Comparison of ENCODE assay signal across 8 cellular contexts in the genomic region with DNA sequence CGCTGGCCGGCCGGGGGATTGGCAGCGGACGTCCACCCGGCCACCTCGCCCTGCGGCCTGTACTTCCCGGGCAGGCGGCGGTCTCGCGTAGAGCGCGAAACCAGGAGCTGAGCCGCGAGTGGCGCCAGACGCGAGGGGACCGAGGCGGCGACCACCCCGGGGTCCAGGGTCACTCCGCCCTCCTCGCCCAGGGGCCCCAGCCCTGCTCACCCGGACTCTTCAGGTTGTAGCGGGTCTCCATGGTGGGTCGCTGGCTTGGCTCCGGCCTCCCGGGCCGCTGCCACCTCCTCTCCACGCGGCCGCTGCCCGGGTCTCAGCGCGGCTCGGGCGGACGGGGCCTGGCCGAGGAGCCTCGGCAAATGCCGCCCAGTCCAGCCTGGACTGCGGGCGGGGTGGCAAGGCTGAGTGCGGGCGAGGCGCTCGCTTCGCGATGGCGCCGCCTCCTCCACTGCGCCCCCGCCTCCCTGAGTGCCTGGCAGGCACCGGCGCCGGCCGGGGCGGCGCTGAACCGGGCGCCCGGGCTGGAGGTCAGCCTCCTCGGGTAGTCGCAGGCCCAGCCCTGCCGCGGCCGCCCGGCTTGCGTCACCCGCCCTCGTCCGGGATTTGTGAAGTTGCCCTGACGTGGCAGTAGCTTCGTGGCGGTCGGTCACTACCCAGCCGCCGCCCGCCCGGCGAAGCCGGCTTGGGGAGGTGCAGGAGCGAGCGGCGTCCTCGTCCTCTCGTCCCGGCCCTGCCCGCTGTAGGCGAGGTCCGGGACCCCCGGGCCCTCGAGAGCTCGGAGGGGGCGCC. TPM values are rescaled to one million over a fixed set of nuclear protein-coding genes. Genes with fewer than 3 reads are reported as not detected.
DNase-seq lines count a peak whose midpoint lies in the region; ATAC-seq and TF ChIP-seq lines count a peak whose summit lies in the region.

A gene with protein sequence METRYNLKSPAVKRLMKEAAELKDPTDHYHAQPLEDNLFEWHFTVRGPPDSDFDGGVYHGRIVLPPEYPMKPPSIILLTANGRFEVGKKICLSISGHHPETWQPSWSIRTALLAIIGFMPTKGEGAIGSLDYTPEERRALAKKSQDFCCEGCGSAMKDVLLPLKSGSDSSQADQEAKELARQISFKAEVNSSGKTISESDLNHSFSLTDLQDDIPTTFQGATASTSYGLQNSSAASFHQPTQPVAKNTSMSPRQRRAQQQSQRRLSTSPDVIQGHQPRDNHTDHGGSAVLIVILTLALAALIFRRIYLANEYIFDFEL (minus strand): TSS at position 394 of the 789 bp plus-strand sequence. CDS start 153 bp downstream, at position 241.

- peak; percentile 80 for ATAC-seq in CD4-positive, alpha-beta T cell (ENCODE audit: poor library complexity)
- ATAC-seq in GM19351 (IDR thresholded peaks at IDR 0.05; ENCODE audit: unreplicated experiment) = peak; percentile 37
- ATAC-seq in HG03565 (IDR thresholded peaks at IDR 0.05; ENCODE audit: unreplicated experiment) = peak; percentile 30
- peak; percentile 98 for ATAC-seq in Panc1
- peak; percentile 89 for ATAC-seq in naive thymus-derived CD4-positive, alpha-beta T cell
- ATAC-seq in stimulated activated memory B cell treated with anti-CD40 and anti-IgM and Interleukin-4, amounts not matched to agents 10 μg/mL and 1 μg/mL and 100 μg/mL, for 72 hours = peak; percentile 93

- no peaks in the 10 kb centered on the region for H3K36me3 ChIP-seq in Panc1 (ENCODE audit: control insufficient read depth, insufficient read depth, low read length)
- H3K36me3 ChIP-seq in naive thymus-derived CD4-positive, alpha-beta T cell (ENCODE audit: control insufficient read depth in 2 of 3, insufficient read depth in 3 of 3, low read length in 3 of 3) = peaks cover 0 to 7% (median 0%) of the 10 kb centered on the region in 3 experiments

- H3K4me3 ChIP-seq in Panc1 (ENCODE audit: low read depth in 2 of 2, low read length in 2 of 2) = peak within 1 kb of the TSS; percentile 73 to 96
- peak within 1 kb of the TSS; percentile 67 for H3K4me3 ChIP-seq in naive thymus-derived CD4-positive, alpha-beta T cell (ENCODE audit: low read length)

- BruUV-seq in Panc1 (replicated peaks; lab: Mats Ljungman, UMichigan) = no TSS peak

- peak within 1 kb of the TSS; percentile 71 for H3K27ac ChIP-seq in CD4-positive, alpha-beta T cell (ENCODE audit: low read depth, low read length)
- H3K27ac ChIP-seq in Panc1 (ENCODE audit: low read length) = peak within 1 kb of the TSS; percentile 86
- H3K27ac ChIP-seq in naive thymus-derived CD4-positive, alpha-beta T cell (ENCODE audit: low read depth, low read length) = peak within 1 kb of the TSS; percentile 88

- peaks cover 69% of the 10 kb centered on the region for H3K4me1 Mint-ChIP-seq in CD4-positive, alpha-beta T cell (ENCODE audit: low read depth)
- peaks cover 44 to 81% (median 72%) of the 10 kb centered on the region in 7 donors for H3K4me1 Mint-ChIP-seq in naive thymus-derived CD4-positive, alpha-beta T cell
- H3K4me1 Mint-ChIP-seq in stimulated activated memory B cell treated with anti-CD40 and anti-IgM and Interleukin-4, amounts not matched to agents 10 μg/mL and 1 μg/mL and 100 μg/mL, for 72 hours = peaks cover 71% of the 10 kb centered on the region

- peaks cover 11% of the 10 kb centered on the region for H3K4me1 ChIP-seq in Panc1 (ENCODE audit: control insufficient read depth, insufficient read depth, low read length)
- H3K4me1 ChIP-seq in naive thymus-derived CD4-positive, alpha-beta T cell (ENCODE audit: control insufficient read depth in 2 of 2, insufficient read depth in 2 of 2, low read length in 2 of 2) = peaks cover 27 to 30% of the 10 kb centered on the region in 2 donors

- no peak for TF ChIP-seq CTCF in CD4-positive, alpha-beta T cell (IDR thresholded peaks at IDR 0.05)
- no peak for TF ChIP-seq CTCF in Panc1 (IDR thresholded peaks at IDR 0.05)

- POLR2A ChIA-PET in CD4-positive, alpha-beta T cell (lab: Charles Lee) = interaction anchor here (0.6 to 5.2 kb wide), 15 partner anchors 10 to 467 kb away, joined by 3 to 95 read pairs (median 10); a partner anchor contains a TSS
- POLR2A ChIA-PET in Panc1 (lab: Charles Lee) = interaction anchor here (0.5 to 1.1 kb wide), 6 partner anchors 26 to 762 kb away, joined by 4 to 12 read pairs (median 11); a partner anchor contains a TSS
- POLR2A ChIA-PET in naive thymus-derived CD4-positive, alpha-beta T cell (lab: Charles Lee) = interaction anchor here (0.6 to 7.7 kb wide), 10 partner anchors 11 to 918 kb away, joined by 3 to 90 read pairs (median 3); a partner anchor contains a TSS

- H3K27me3 Mint-ChIP-seq in CD4-positive, alpha-beta T cell = no peaks in the 10 kb centered on the region
- no peaks in the 10 kb centered on the region for H3K27me3 Mint-ChIP-seq in naive thymus-derived CD4-positive, alpha-beta T cell
- H3K27me3 Mint-ChIP-seq in stimulated activated memory B cell treated with anti-CD40 and anti-IgM and Interleukin-4, amounts not matched to agents 10 μg/mL and 1 μg/mL and 100 μg/mL, for 72 hours = no peaks in the 10 kb centered on the region

- in situ Hi-C loops in Panc1 (cut with HindIII; ENCODE audit: low pct_unique_long_range_greater_than_20kb, low sequenced_read_pairs) = no loop called here

- H3K27me3 ChIP-seq in CD4-positive, alpha-beta T cell (ENCODE audit: control insufficient read depth, insufficient read depth, low read length) = no peaks in the 10 kb centered on the region
- no peaks in the 10 kb centered on the region for H3K27me3 ChIP-seq in Panc1 (ENCODE audit: control insufficient read depth, insufficient read depth, low read length)
- no peaks in the 10 kb centered on the region for H3K27me3 ChIP-seq in naive thymus-derived CD4-positive, alpha-beta T cell (ENCODE audit: control insufficient read depth in 2 of 2, insufficient read depth in 2 of 2, low read length in 2 of 2)

- DNase-seq in CD4-positive, alpha-beta T cell = peak; percentile 42 to 74 (median 62)
- DNase-seq in Panc1 (ENCODE audit: low read depth, low spot score) (no peak), fibroblast of gingiva (ENCODE audit: low read depth) (peak; percentile 97)
- DNase-seq in activated T-helper 1 cell treated with anti-CD3 and anti-CD28 coated beads, Interleukin-2, amount 50 U/mL, for 16 hours (ENCODE audit: low read depth in 1 of 2, low spot score in 1 of 2) = peak; percentile 47 to 60
- DNase-seq in naive thymus-derived CD4-positive, alpha-beta T cell = peak; percentile 34 to 87 (median 61)

- H3K27ac Mint-ChIP-seq in CD4-positive, alpha-beta T cell = peak within 1 kb of the TSS; percentile 92
- peak within 1 kb of the TSS; percentile 95 to 98 (median 97) for H3K27ac Mint-ChIP-seq in naive thymus-derived CD4-positive, alpha-beta T cell
- H3K27ac Mint-ChIP-seq in stimulated activated memory B cell treated with anti-CD40 and anti-IgM and Interleukin-4, amounts not matched to agents 10 μg/mL and 1 μg/mL and 100 μg/mL, for 72 hours = peak within 1 kb of the TSS; percentile 94

- peak within 1 kb of the TSS; percentile 99 for H3K4me3 Mint-ChIP-seq in CD4-positive, alpha-beta T cell
- H3K4me3 Mint-ChIP-seq in naive thymus-derived CD4-positive, alpha-beta T cell = peak within 1 kb of the TSS; percentile 96 to 100 (median 98)
- peak within 1 kb of the TSS; percentile 99 for H3K4me3 Mint-ChIP-seq in stimulated activated memory B cell treated with anti-CD40 and anti-IgM and Interleukin-4, amounts not matched to agents 10 μg/mL and 1 μg/mL and 100 μg/mL, for 72 hours

- no peaks in the 10 kb centered on the region for H3K9me3 ChIP-seq in CD4-positive, alpha-beta T cell (ENCODE audit: control insufficient read depth, low read length)
- no peaks in the 10 kb centered on the region for H3K9me3 ChIP-seq in Panc1 (ENCODE audit: control insufficient read depth, insufficient read depth, low read depth, low read length)
- no peaks in the 10 kb centered on the region for H3K9me3 ChIP-seq in naive thymus-derived CD4-positive, alpha-beta T cell (ENCODE audit: control insufficient read depth in 2 of 3, low read length in 3 of 3)

- intact Hi-C loops in CD4-positive, alpha-beta T cell (cut with DNase I, micrococcal nuclease) = loop anchor here (5.0 to 10.0 kb wide), 8 partner anchors 55 to 1232 kb away; a partner anchor contains a TSS
- intact Hi-C loops in Panc1 (cut with micrococcal nuclease; ENCODE audit: unreplicated experiment) = no loop called here
- intact Hi-C loops in naive thymus-derived CD4-positive, alpha-beta T cell (cut with micrococcal nuclease) = loop anchor here (1.0 to 10.0 kb wide), 15 partner anchors 12 to 1948 kb away; a partner anchor contains a TSS

- peaks cover 12% of the 10 kb centered on the region for H3K36me3 Mint-ChIP-seq in CD4-positive, alpha-beta T cell (ENCODE audit: low read depth)
- peaks cover 0 to 24% (median 0%) of the 10 kb centered on the region in 5 donors for H3K36me3 Mint-ChIP-seq in naive thymus-derived CD4-positive, alpha-beta T cell
- peaks cover 11% of the 10 kb centered on the region for H3K36me3 Mint-ChIP-seq in stimulated activated memory B cell treated with anti-CD40 and anti-IgM and Interleukin-4, amounts not matched to agents 10 μg/mL and 1 μg/mL and 100 μg/mL, for 72 hours

- no peaks in the 10 kb centered on the region for H3K9me3 Mint-ChIP-seq in CD4-positive, alpha-beta T cell
- H3K9me3 Mint-ChIP-seq in naive thymus-derived CD4-positive, alpha-beta T cell = no peaks in the 10 kb centered on the region
- no peaks in the 10 kb centered on the region for H3K9me3 Mint-ChIP-seq in stimulated activated memory B cell treated with anti-CD40 and anti-IgM and Interleukin-4, amounts not matched to agents 10 μg/mL and 1 μg/mL and 100 μg/mL, for 72 hours

- CTCF ChIA-PET in CD4-positive, alpha-beta T cell (lab: Charles Lee) = interaction anchor here (1.4 to 1.9 kb wide), 2 partner anchors 15 to 20 kb away, joined by 6 to 10 read pairs; no protein-coding TSS in a partner anchor
- CTCF ChIA-PET in Panc1 (lab: Charles Lee) = no interaction called here
- CTCF ChIA-PET in naive thymus-derived CD4-positive, alpha-beta T cell (lab: Charles Lee) = interaction anchor here (1.4 to 3.9 kb wide), 4 partner anchors 10 to 273 kb away, joined by 4 to 16 read pairs (median 7); a partner anchor contains a TSS

RNA-seq across cellular contexts. Expression of the gene that starts here (rescaled TPM):
- total RNA-seq in CD4-positive, alpha-beta T cell = 10 to 100 TPM; 34.7 to 34.9 TPM
- 30.5 TPM for total RNA-seq in Panc1 (2021; ENCODE audit: unreplicated experiment)
- polyA plus RNA-seq in Panc1 (2012; ENCODE audit: insufficient read length) = 20.2 TPM
- 10 to 100 TPM; 18.8 to 47.7 (median 27.7) TPM for total RNA-seq in naive thymus-derived CD4-positive, alpha-beta T cell
- polyA plus RNA-seq in naive thymus-derived CD4-positive, alpha-beta T cell = 10 to 100 TPM; 25.1 to 33.8 TPM

Comparison
In these comparisons a context has a peak if more than half of its experiments do, and no peak if none do; other contexts are left out.
1. ATAC-seq: peak in every context shown above with its lines; median percentile 98 in Panc1; 93 in stimulated activated memory B cell treated with anti-CD40 and anti-IgM and Interleukin-4, amounts not matched to agents 10 μg/mL and 1 μg/mL and 100 μg/mL, for 72 hours; 89 in naive thymus-derived CD4-positive, alpha-beta T cell; 80 in CD4-positive, alpha-beta T cell; 37 in GM19351; 30 in HG03565.